ENCODE assay signal across 7 cellular contexts in the genomic region with DNA sequence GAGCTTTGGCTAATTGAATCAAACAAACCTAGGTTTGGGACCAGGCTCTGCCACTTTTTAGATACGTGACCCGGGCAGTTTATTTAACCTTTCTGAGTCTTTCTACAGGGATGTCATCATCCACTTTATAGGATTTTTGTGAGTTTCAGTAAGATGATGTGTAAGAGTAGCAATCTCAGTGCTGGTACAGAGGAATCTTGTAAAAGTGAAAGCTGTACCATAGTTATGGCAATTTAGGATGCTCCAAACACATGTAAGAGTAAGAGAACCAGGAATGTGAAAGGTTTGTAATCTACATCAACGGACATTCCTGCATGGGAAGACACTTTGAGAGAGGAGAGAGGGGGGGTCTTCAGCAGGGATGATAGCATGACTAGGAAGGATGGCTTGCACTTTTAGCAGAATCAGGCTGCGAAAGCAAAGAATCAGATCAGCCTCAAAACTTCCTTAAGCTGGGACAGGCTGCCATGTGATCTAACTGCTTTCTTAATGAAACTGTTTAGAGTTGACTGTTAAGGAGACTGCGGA. TPM values are rescaled to one million over a fixed set of nuclear protein-coding genes. Genes with fewer than 3 reads are reported as not detected.
A peak's percentile ranks its signal among the peaks of the same experiment; 100 is the strongest.
DNase-seq lines count a peak whose midpoint lies in the region; ATAC-seq and TF ChIP-seq lines count a peak whose summit lies in the region.

No MANE protein-coding gene starts in this region.

- no peak for ATAC-seq in stimulated activated memory B cell treated with anti-CD40 and anti-IgM and Interleukin-4, amounts not matched to agents 10 μg/mL and 1 μg/mL and 100 μg/mL, for 72 hours
- ATAC-seq in GM19395 (IDR thresholded peaks at IDR 0.05; ENCODE audit: unreplicated experiment) (no peak), HG03354 (IDR thresholded peaks at IDR 0.05; ENCODE audit: poor library complexity, severe bottlenecking, unreplicated experiment) (no peak)

- H3K27me3 Mint-ChIP-seq in activated CD4-positive, alpha-beta memory T cell treated with anti-CD3 and anti-CD28 coated beads, Interleukin-2, amount 10 ng/mL, durations not matched to agents 7 days and 5 days, result no peaks in the 10 kb centered on the region
- H3K27me3 Mint-ChIP-seq in stimulated activated memory B cell treated with anti-CD40 and anti-IgM and Interleukin-4, amounts not matched to agents 10 μg/mL and 1 μg/mL and 100 μg/mL, for 72 hours, result no peaks in the 10 kb centered on the region

- CTCF ChIA-PET in activated CD4-positive, alpha-beta memory T cell treated with anti-CD3 and anti-CD28 coated beads, Interleukin-2, amount 10 ng/mL, durations not matched to agents 7 days and 5 days (lab: Charles Lee), result interaction anchor here (1.0 to 3.4 kb wide), 6 partner anchors 16 to 351 kb away, joined by 3 to 16 read pairs (median 4); a partner anchor contains a TSS

- peaks cover 57% of the 10 kb centered on the region for H3K36me3 ChIP-seq in iPS-18a (ENCODE audit: control insufficient read depth, low read depth, low read length)

- H3K36me3 Mint-ChIP-seq in activated CD4-positive, alpha-beta memory T cell treated with anti-CD3 and anti-CD28 coated beads, Interleukin-2, amount 10 ng/mL, durations not matched to agents 7 days and 5 days (ENCODE audit: low read depth), result peaks cover 63% of the 10 kb centered on the region
- H3K36me3 Mint-ChIP-seq in stimulated activated memory B cell treated with anti-CD40 and anti-IgM and Interleukin-4, amounts not matched to agents 10 μg/mL and 1 μg/mL and 100 μg/mL, for 72 hours, result peaks cover 66% of the 10 kb centered on the region

- H3K9me3 ChIP-seq in iPS-18a (ENCODE audit: control insufficient read depth, low read depth, low read length), result no peaks in the 10 kb centered on the region

- peaks cover 61% of the 10 kb centered on the region for H3K4me1 Mint-ChIP-seq in activated CD4-positive, alpha-beta memory T cell treated with anti-CD3 and anti-CD28 coated beads, Interleukin-2, amount 10 ng/mL, durations not matched to agents 7 days and 5 days
- peaks cover 56% of the 10 kb centered on the region for H3K4me1 Mint-ChIP-seq in stimulated activated memory B cell treated with anti-CD40 and anti-IgM and Interleukin-4, amounts not matched to agents 10 μg/mL and 1 μg/mL and 100 μg/mL, for 72 hours

- peak overlapping the region; percentile 87 for H3K27ac Mint-ChIP-seq in activated CD4-positive, alpha-beta memory T cell treated with anti-CD3 and anti-CD28 coated beads, Interleukin-2, amount 10 ng/mL, durations not matched to agents 7 days and 5 days
- peak overlapping the region; percentile 97 for H3K27ac Mint-ChIP-seq in stimulated activated memory B cell treated with anti-CD40 and anti-IgM and Interleukin-4, amounts not matched to agents 10 μg/mL and 1 μg/mL and 100 μg/mL, for 72 hours

- no peaks in the 10 kb centered on the region for H3K27me3 ChIP-seq in iPS-18a (ENCODE audit: control insufficient read depth, insufficient read depth, low read length)

- no peaks in the 10 kb centered on the region for H3K9me3 Mint-ChIP-seq in activated CD4-positive, alpha-beta memory T cell treated with anti-CD3 and anti-CD28 coated beads, Interleukin-2, amount 10 ng/mL, durations not matched to agents 7 days and 5 days
- H3K9me3 Mint-ChIP-seq in stimulated activated memory B cell treated with anti-CD40 and anti-IgM and Interleukin-4, amounts not matched to agents 10 μg/mL and 1 μg/mL and 100 μg/mL, for 72 hours, result no peaks in the 10 kb centered on the region

- TF ChIP-seq CTCF in HFF-Myc (IDR thresholded peaks at IDR 0.05; ENCODE audit: low read depth, low read length, missing control alignments), result no peak

- H3K4me3 Mint-ChIP-seq in activated CD4-positive, alpha-beta memory T cell treated with anti-CD3 and anti-CD28 coated beads, Interleukin-2, amount 10 ng/mL, durations not matched to agents 7 days and 5 days, result peak overlapping the region; percentile 90
- peak overlapping the region; percentile 92 for H3K4me3 Mint-ChIP-seq in stimulated activated memory B cell treated with anti-CD40 and anti-IgM and Interleukin-4, amounts not matched to agents 10 μg/mL and 1 μg/mL and 100 μg/mL, for 72 hours

- no peak for DNase-seq in HFF-Myc (ENCODE audit: extremely low read depth, low read depth)
- no peak for DNase-seq in activated CD4-positive, alpha-beta memory T cell treated with anti-CD3 and anti-CD28 coated beads, Interleukin-2, amount 10 ng/mL, durations not matched to agents 7 days and 5 days
- DNase-seq in NCI-H2196 (lab: John Stamatoyannopoulos, UW; ENCODE audit: unreplicated experiment), result no peak

- H3K4me3 ChIP-seq in HFF-Myc (replicated peaks; ENCODE audit: low read depth, low read length) (peak overlapping the region; percentile 76), iPS-18a (ENCODE audit: low read length) (peak overlapping the region; percentile 95)

- POLR2A ChIA-PET in activated CD4-positive, alpha-beta memory T cell treated with anti-CD3 and anti-CD28 coated beads, Interleukin-2, amount 10 ng/mL, durations not matched to agents 7 days and 5 days (lab: Charles Lee), result interaction anchor here (0.9 to 4.7 kb wide), 8 partner anchors 13 to 335 kb away, joined by 3 to 34 read pairs (median 10); a partner anchor contains a TSS

- peak overlapping the region; percentile 93 for H3K27ac ChIP-seq in iPS-18a (ENCODE audit: low read length)

- H3K4me1 ChIP-seq in iPS-18a (ENCODE audit: control insufficient read depth, low read depth, low read length), result peaks cover 11% of the 10 kb centered on the region

- H3K9ac ChIP-seq in iPS-18a (ENCODE audit: low read length), result peak overlapping the region; percentile 98

RNA-seq across cellular contexts. Expression of a gene that starts 1.0 kb away (rescaled TPM):
- total RNA-seq in activated CD4-positive, alpha-beta memory T cell treated with anti-CD3 and anti-CD28 coated beads, Interleukin-2, amount 10 ng/mL, durations not matched to agents 7 days and 5 days, result 10 to 100 TPM; 57.0 to 64.3 TPM

RNA-seq across cellular contexts. Expression of a gene that starts 20.3 kb away (rescaled TPM):
- total RNA-seq in activated CD4-positive, alpha-beta memory T cell treated with anti-CD3 and anti-CD28 coated beads, Interleukin-2, amount 10 ng/mL, durations not matched to agents 7 days and 5 days, result 10 to 100 TPM; 32.5 to 35.8 TPM

RNA-seq across cellular contexts. Expression of a gene that starts 33.0 kb away (rescaled TPM):
- 10 to 100 TPM; 81.3 to 83.1 TPM for total RNA-seq in activated CD4-positive, alpha-beta memory T cell treated with anti-CD3 and anti-CD28 coated beads, Interleukin-2, amount 10 ng/mL, durations not matched to agents 7 days and 5 days
